8 cellular contexts compared by ENCODE assay signal in the genomic region with DNA sequence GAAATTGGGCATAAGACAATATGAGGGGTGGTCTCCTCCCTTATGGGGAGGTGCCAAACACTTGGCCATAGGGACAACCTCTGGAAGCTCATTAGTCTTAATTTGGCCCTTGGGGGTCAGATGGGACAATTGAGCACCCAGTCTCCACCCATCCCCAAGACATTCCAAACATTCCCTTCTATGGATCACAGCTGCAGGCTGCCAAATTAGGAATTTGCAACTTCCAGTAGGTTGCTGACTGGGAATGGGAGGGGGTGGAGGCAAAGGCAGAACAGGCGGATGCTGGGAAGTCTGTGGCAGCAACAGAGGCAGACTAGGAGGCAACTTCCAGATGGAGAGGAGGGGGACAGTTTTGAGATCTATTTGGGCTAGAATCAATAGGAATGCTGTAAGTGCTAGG. TPM values are rescaled to one million over a fixed set of nuclear protein-coding genes. Genes with fewer than 3 reads are reported as not detected.
DNase-seq lines count a peak whose midpoint lies in the region; ATAC-seq and TF ChIP-seq lines count a peak whose summit lies in the region.

No MANE protein-coding gene starts in this region.

- H3K79me1 ChIP-seq in mesendoderm (ENCODE audit: low read length): peaks cover 3% of the 10 kb centered on the region

- no peak overlapping the region for H3K23ac ChIP-seq in mesendoderm (ENCODE audit: low read length)

- no peaks in the 10 kb centered on the region for H3K27me3 ChIP-seq in mesendoderm (ENCODE audit: insufficient read depth, low read length, poor library complexity)

- H3K4me3 ChIP-seq in AG04449 (ENCODE audit: low read depth, low read length): no peak overlapping the region
- no peak overlapping the region for H3K4me3 ChIP-seq in coronary artery
- no peak overlapping the region for H3K4me3 ChIP-seq in mesendoderm (ENCODE audit: low read length)

- peak overlapping the region; percentile 84 to 97 for H3K27ac ChIP-seq in coronary artery
- peak overlapping the region; percentile 97 for H3K27ac ChIP-seq in mesendoderm (ENCODE audit: low read depth, low read length)

- peak overlapping the region; percentile 68 for H2BK120ac ChIP-seq in mesendoderm (ENCODE audit: low read depth, low read length)

- no peak overlapping the region for H4K8ac ChIP-seq in mesendoderm (ENCODE audit: low read depth, low read length)

- H2BK15ac ChIP-seq in mesendoderm (replicated peaks; ENCODE audit: low read depth): no peak overlapping the region

- peak overlapping the region; percentile 95 for H3K56ac ChIP-seq in mesendoderm (ENCODE audit: low read length)

- H3K4ac ChIP-seq in mesendoderm (ENCODE audit: low read depth, low read length): no peak overlapping the region

- peaks cover 8% of the 10 kb centered on the region for H3K4me1 ChIP-seq in mesendoderm (ENCODE audit: control insufficient read depth, low read depth, low read length)

- H3K36me3 ChIP-seq in mesendoderm (ENCODE audit: control insufficient read depth, insufficient read depth, low read length): peaks cover 5% of the 10 kb centered on the region

- peak overlapping the region; percentile 99 for H3K18ac ChIP-seq in mesendoderm (ENCODE audit: low read length)

- no peak overlapping the region for H4K5ac ChIP-seq in mesendoderm (ENCODE audit: low read length)

- CTCF ChIA-PET in AG04449 (lab: Yijun Ruan, JAX): interaction anchor here (0.9 to 8.3 kb wide), 10 partner anchors 14 to 268 kb away, joined by 3 to 53 read pairs (median 4); a partner anchor contains a TSS

- DNase-seq in AG04449 (ENCODE audit: low read depth, low spot score) (peak; percentile 47), HS-5 (ENCODE audit: low read depth) (peak; percentile 69), coronary artery (ENCODE audit: low spot score) (no peak), mesendoderm (peak; percentile 99), NCI-H2107 treated with DMSO at 0.1 percent for 48 hours (lab: John Stamatoyannopoulos, UW; ENCODE audit: unreplicated experiment) (no peak), cerebellar nuclear complex (lab: John Stamatoyannopoulos, UW) (no peak), GM20000 (ENCODE audit: low spot score) (no peak)

- POLR2A ChIA-PET in AG04449 (lab: Yijun Ruan, JAX): interaction anchor here (1.0 to 1.9 kb wide), 2 partner anchors 37 to 129 kb away, joined by 3 to 8 read pairs; a partner anchor contains a TSS

- H2AK5ac ChIP-seq in mesendoderm (ENCODE audit: low read length): no peak overlapping the region

- no peak overlapping the region for H3K4me2 ChIP-seq in mesendoderm (ENCODE audit: low read length)

- peak overlapping the region; percentile 100 for H2BK5ac ChIP-seq in mesendoderm (ENCODE audit: low read length)

- peak overlapping the region; percentile 80 for H3K9ac ChIP-seq in mesendoderm (ENCODE audit: low read length)

- TF ChIP-seq CTCF in AG04449 (IDR thresholded peaks at IDR 0.05; ENCODE audit: insufficient read depth, low read length, missing control alignments): no peak
- no peak for TF ChIP-seq CTCF in coronary artery (IDR thresholded peaks at IDR 0.05)
- TF ChIP-seq CTCF in GM20000 (IDR thresholded peaks at IDR 0.05; ENCODE audit: extremely low read depth, missing control alignments): no peak

- H3K79me2 ChIP-seq in mesendoderm (ENCODE audit: control insufficient read depth, insufficient read depth, low read length): peaks cover 26% of the 10 kb centered on the region

- no peak for ATAC-seq in GM21737 (IDR thresholded peaks at IDR 0.05; ENCODE audit: unreplicated experiment)

- no CpG with 5 or more reads among the region's 1 CpG for WGBS in mesendoderm (ENCODE audit: extremely low coverage, insufficient coverage, low lambda C conversion rate)

RNA-seq across cellular contexts. Expression of a gene that starts 1.4 kb away (rescaled TPM):
- 316 TPM for polyA plus RNA-seq in mesendoderm (2013, experiment 1 of 2)
- 310 TPM for polyA plus RNA-seq in mesendoderm (2013, experiment 2 of 2)

RNA-seq across cellular contexts. Expression of a gene that starts 56.9 kb away (rescaled TPM):
- 44.2 TPM for polyA plus RNA-seq in mesendoderm (2013, experiment 1 of 2)
- polyA plus RNA-seq in mesendoderm (2013, experiment 2 of 2): 42.6 TPM

Comparison
In these comparisons a context has a peak if more than half of its experiments do, and no peak if none do; other contexts are left out.
1. DNase-seq: peak in AG04449 (single experiment), HS-5 (single experiment) and mesendoderm (single experiment); none in coronary artery (single experiment), NCI-H2107 treated with DMSO at 0.1 percent for 48 hours (single experiment), cerebellar nuclear complex (0 of 2) and GM20000 (single experiment).